11 cellular contexts compared by ENCODE assay signal in the genomic region with DNA sequence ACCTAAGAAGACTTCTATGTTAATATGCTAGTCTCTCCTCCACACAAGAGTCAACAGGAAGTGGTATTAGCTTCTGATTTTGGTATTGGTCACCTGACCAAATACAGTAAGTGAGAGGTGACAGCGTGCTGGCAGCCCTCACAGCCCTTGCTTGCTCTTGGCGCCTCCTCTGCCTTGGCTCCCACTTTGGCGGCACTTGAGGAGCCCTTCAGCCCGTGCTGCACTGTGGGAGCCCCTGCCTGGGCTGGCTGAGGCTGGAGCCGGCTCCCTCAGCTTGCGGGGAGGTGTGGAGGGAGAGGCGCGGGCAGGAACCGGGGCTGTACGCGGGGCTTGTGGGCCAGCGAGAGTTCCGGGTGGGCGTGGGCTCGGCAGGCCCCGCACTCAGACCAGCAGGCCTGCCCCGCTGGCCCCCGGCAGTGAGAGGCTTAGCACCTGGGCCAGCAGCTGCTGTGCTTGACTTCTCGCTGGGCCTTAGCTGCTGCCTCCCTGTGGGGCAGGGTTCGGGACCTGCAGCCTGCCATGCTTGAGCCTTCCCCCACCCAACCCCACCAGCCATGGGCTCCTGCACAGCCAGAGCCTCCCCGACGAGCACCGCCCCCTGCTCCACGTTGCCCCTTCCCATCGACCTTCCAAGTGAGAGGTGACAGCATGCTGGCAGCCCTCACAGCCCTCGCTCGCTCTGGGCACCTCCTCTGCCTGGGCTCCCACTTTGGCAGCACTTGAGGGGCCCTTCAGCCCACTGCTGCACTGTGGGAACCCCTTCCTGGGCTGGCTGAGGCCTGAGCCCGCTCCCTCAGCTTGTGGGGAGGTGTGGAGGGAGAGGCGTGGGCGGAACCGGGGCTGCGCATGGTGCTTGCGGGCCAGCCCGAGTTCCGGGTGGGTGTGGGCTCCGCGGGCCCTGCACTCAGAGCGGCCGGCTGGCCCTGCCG. TPM values are rescaled to one million over a fixed set of nuclear protein-coding genes. Genes with fewer than 3 reads are reported as not detected.
DNase-seq lines count a peak whose midpoint lies in the region; ATAC-seq and TF ChIP-seq lines count a peak whose summit lies in the region.
"Had no signal": no experiment of that assay in that cellular context is flagged by ENCODE, and none has a peak within 500 bp of the region (broad histone marks: within the 10 kb centered on the region; RNA-seq: fewer than 3 reads in every experiment).

No MANE protein-coding gene starts in this region.

- H3K9ac ChIP-seq in Karpas-422 (ENCODE audit: low read length) = no peak overlapping the region

- TF ChIP-seq POLR2A in prostate gland (IDR thresholded peaks at IDR 0.05) = no peak

- peaks cover 2% of the 10 kb centered on the region for H3K36me3 Mint-ChIP-seq in activated naive CD8-positive, alpha-beta T cell treated with anti-CD3 and anti-CD28 coated beads, Interleukin-2, amount 10 ng/mL, durations not matched to agents 7 days and 5 days
- no peaks in the 10 kb centered on the region for H3K36me3 Mint-ChIP-seq in activated naive CD8-positive, alpha-beta T cell treated with anti-CD3 and anti-CD28 coated beads for 36 hours
- no peaks in the 10 kb centered on the region for H3K36me3 Mint-ChIP-seq in T-helper 17 cell (ENCODE audit: low read depth)

- H2AFZ ChIP-seq in Karpas-422 (ENCODE audit: low read length) = no peak overlapping the region

- H3K4me1 Mint-ChIP-seq in activated naive CD8-positive, alpha-beta T cell treated with anti-CD3 and anti-CD28 coated beads, Interleukin-2, amount 10 ng/mL, durations not matched to agents 7 days and 5 days = peaks cover 18% of the 10 kb centered on the region
- peaks cover 27% of the 10 kb centered on the region for H3K4me1 Mint-ChIP-seq in activated naive CD8-positive, alpha-beta T cell treated with anti-CD3 and anti-CD28 coated beads for 36 hours
- peaks cover 19% of the 10 kb centered on the region for H3K4me1 Mint-ChIP-seq in T-helper 17 cell

- H3K4me3 Mint-ChIP-seq in activated naive CD8-positive, alpha-beta T cell treated with anti-CD3 and anti-CD28 coated beads, Interleukin-2, amount 10 ng/mL, durations not matched to agents 7 days and 5 days = no peak overlapping the region
- H3K4me3 Mint-ChIP-seq in activated naive CD8-positive, alpha-beta T cell treated with anti-CD3 and anti-CD28 coated beads for 36 hours = no peak overlapping the region
- H3K4me3 Mint-ChIP-seq in T-helper 17 cell = peak overlapping the region; percentile 36
- H3K4me3 Mint-ChIP-seq: stimulated activated naive CD8-positive, alpha-beta T cell treated with anti-CD3 and anti-CD28 coated beads, Interleukin-15, Interleukin-2, amounts not matched to agents 100 ng/mL and 50 ng/mL, for 24 hours had no signal

- no peak overlapping the region for H3K27ac Mint-ChIP-seq in activated naive CD8-positive, alpha-beta T cell treated with anti-CD3 and anti-CD28 coated beads, Interleukin-2, amount 10 ng/mL, durations not matched to agents 7 days and 5 days
- no peak overlapping the region for H3K27ac Mint-ChIP-seq in activated naive CD8-positive, alpha-beta T cell treated with anti-CD3 and anti-CD28 coated beads for 36 hours
- H3K27ac Mint-ChIP-seq in T-helper 17 cell = no peak overlapping the region
- H3K27ac Mint-ChIP-seq: stimulated activated naive CD8-positive, alpha-beta T cell treated with anti-CD3 and anti-CD28 coated beads, Interleukin-15, Interleukin-2, amounts not matched to agents 100 ng/mL and 50 ng/mL, for 24 hours had no signal

- H3K4me3 ChIP-seq in WERI-Rb-1 (ENCODE audit: low read depth, low read length) = no peak overlapping the region
- no peak overlapping the region for H3K4me3 ChIP-seq in prostate gland
- no peak overlapping the region for H3K4me3 ChIP-seq in Karpas-422 (ENCODE audit: low read length)
- H3K4me3 ChIP-seq: SJSA1 had no signal

- H3K36me3 ChIP-seq in WERI-Rb-1 (no peaks in the 10 kb centered on the region), prostate gland (no peaks in the 10 kb centered on the region), Karpas-422 (ENCODE audit: insufficient read depth, low read length) (no peaks in the 10 kb centered on the region)
- H3K36me3 ChIP-seq: SJSA1 had no signal

- H3K9me2 ChIP-seq in Karpas-422 (replicated peaks; ENCODE audit: insufficient read depth, low read length) = no peaks in the 10 kb centered on the region

- H3K9me3 ChIP-seq in T-helper 17 cell (ENCODE audit: control insufficient read depth, low read length, poor library complexity, severe bottlenecking) = no peaks in the 10 kb centered on the region
- no peaks in the 10 kb centered on the region for H3K9me3 ChIP-seq in WERI-Rb-1 (ENCODE audit: severe bottlenecking)
- no peaks in the 10 kb centered on the region for H3K9me3 ChIP-seq in prostate gland
- H3K9me3 ChIP-seq in Karpas-422 (ENCODE audit: low read length) = no peaks in the 10 kb centered on the region
- H3K9me3 ChIP-seq: SJSA1 had no signal

- no peaks in the 10 kb centered on the region for H3K27me3 ChIP-seq in WERI-Rb-1 (ENCODE audit: insufficient read depth, low read depth, severe bottlenecking)
- no peaks in the 10 kb centered on the region for H3K27me3 ChIP-seq in prostate gland (replicated peaks; ENCODE audit: insufficient read depth)
- H3K27me3 ChIP-seq in Karpas-422 (ENCODE audit: low read length) = no peaks in the 10 kb centered on the region
- H3K27me3 ChIP-seq: SJSA1 had no signal

- H4K20me1 ChIP-seq in Karpas-422 (ENCODE audit: insufficient read depth, low read depth, low read length) = no peaks in the 10 kb centered on the region

- POLR2A ChIA-PET in activated naive CD8-positive, alpha-beta T cell treated with anti-CD3 and anti-CD28 coated beads, Interleukin-2, amount 10 ng/mL, durations not matched to agents 7 days and 5 days (lab: Charles Lee) = no interaction called here

- ATAC-seq in activated naive CD8-positive, alpha-beta T cell treated with anti-CD3 and anti-CD28 coated beads, Interleukin-2, amount 10 ng/mL, durations not matched to agents 7 days and 5 days (ENCODE audit: low read depth) = peak; percentile 54
- ATAC-seq in HG02840 (IDR thresholded peaks at IDR 0.05; ENCODE audit: low FRiP score, unreplicated experiment) = peak; percentile 92
- peak; percentile 92 for ATAC-seq in T-helper 17 cell

- H3K9me3 Mint-ChIP-seq in activated naive CD8-positive, alpha-beta T cell treated with anti-CD3 and anti-CD28 coated beads, Interleukin-2, amount 10 ng/mL, durations not matched to agents 7 days and 5 days = peaks cover 7% of the 10 kb centered on the region
- H3K9me3 Mint-ChIP-seq in activated naive CD8-positive, alpha-beta T cell treated with anti-CD3 and anti-CD28 coated beads for 36 hours = peaks cover 7% of the 10 kb centered on the region

- H3K27me3 Mint-ChIP-seq in activated naive CD8-positive, alpha-beta T cell treated with anti-CD3 and anti-CD28 coated beads, Interleukin-2, amount 10 ng/mL, durations not matched to agents 7 days and 5 days = no peaks in the 10 kb centered on the region
- no peaks in the 10 kb centered on the region for H3K27me3 Mint-ChIP-seq in activated naive CD8-positive, alpha-beta T cell treated with anti-CD3 and anti-CD28 coated beads for 36 hours
- H3K27me3 Mint-ChIP-seq in T-helper 17 cell = peaks cover 8% of the 10 kb centered on the region
- H3K27me3 Mint-ChIP-seq: stimulated activated naive CD8-positive, alpha-beta T cell treated with anti-CD3 and anti-CD28 coated beads, Interleukin-15, Interleukin-2, amounts not matched to agents 100 ng/mL and 50 ng/mL, for 24 hours had no signal

- TF ChIP-seq CTCF in WERI-Rb-1 (IDR thresholded peaks at IDR 0.05; ENCODE audit: low read depth, low read length) (no peak), prostate gland (IDR thresholded peaks at IDR 0.05) (no peak)

- DNase-seq in activated naive CD8-positive, alpha-beta T cell treated with anti-CD3 and anti-CD28 coated beads, Interleukin-2, amount 10 ng/mL, durations not matched to agents 7 days and 5 days = no peak
- no peak for DNase-seq in activated naive CD8-positive, alpha-beta T cell treated with anti-CD3 and anti-CD28 coated beads for 36 hours
- DNase-seq in T-helper 17 cell (peak in 1 of 3 donors; percentile 21), retina (no peak), WERI-Rb-1 (no peak), prostate gland (ENCODE audit: low spot score) (no peak), Karpas-422 (no peak)
- DNase-seq: kidney glomerular epithelial cell had no signal

- intact Hi-C loops in prostate gland (cut with DNase I) = no loop called here

- H3K79me2 ChIP-seq in Karpas-422 (ENCODE audit: low read length) = no peaks in the 10 kb centered on the region

- no peaks in the 10 kb centered on the region for H3K4me1 ChIP-seq in prostate gland (replicated peaks)
- peaks cover 4% of the 10 kb centered on the region for H3K4me1 ChIP-seq in Karpas-422 (ENCODE audit: low read length)
- H3K4me1 ChIP-seq: SJSA1 had no signal

- H3K4me2 ChIP-seq in Karpas-422 (ENCODE audit: low read depth, low read length, poor library complexity, severe bottlenecking) = no peak overlapping the region

- H3K27ac ChIP-seq in WERI-Rb-1 (no peak overlapping the region), prostate gland (no peak overlapping the region), Karpas-422 (ENCODE audit: low read length) (no peak overlapping the region)
- H3K27ac ChIP-seq: SJSA1 had no signal

- 93% methylated on average over 40 of the region's 40 CpGs for WGBS in prostate gland

RNA-seq across cellular contexts. Expression of gene ACSL5, which starts 4.2 kb away (rescaled TPM):
- total RNA-seq in activated naive CD8-positive, alpha-beta T cell treated with anti-CD3 and anti-CD28 coated beads, Interleukin-2, amount 10 ng/mL, durations not matched to agents 7 days and 5 days = 10 to 100 TPM; 55.8 to 59.5 TPM
- total RNA-seq in activated naive CD8-positive, alpha-beta T cell treated with anti-CD3 and anti-CD28 coated beads for 36 hours = 10 to 100 TPM; 50.3 to 54.3 TPM
- total RNA-seq in T-helper 17 cell (10 to 100 TPM; 35.4 to 44.2 TPM), prostate gland (10 to 100 TPM; 14.5 to 19.7 TPM)
- total RNA-seq in Karpas-422 (2014; rRNA removed; shearing (Covaris generic); ENCODE audit: low replicate concordance) = 55.6 and 63.6 TPM in 2 replicates
